9 cellular contexts compared by ENCODE assay signal in genomic region chr4:180059216-180059881, GRCh38.
DNase-seq lines count a peak whose midpoint lies in the region; ATAC-seq and TF ChIP-seq lines count a peak whose summit lies in the region.
"Had no signal": no experiment of that assay in that cellular context is flagged by ENCODE, and none has a peak within 500 bp of the region (broad histone marks: within the 10 kb centered on the region; RNA-seq: fewer than 3 reads in every experiment).

No MANE protein-coding gene starts in this region.

- peak overlapping the region; percentile 77 for H3K4me3 ChIP-seq in HUES64 (ENCODE audit: low read length)
- H3K4me3 ChIP-seq in astrocyte of the spinal cord (ENCODE audit: low read depth, low read length): peak overlapping the region; percentile 58

- in situ Hi-C loops in astrocyte of the spinal cord (cut with HindIII; ENCODE audit: low sequenced_read_pairs): no loop called here

- H3K27ac ChIP-seq in HUES64 (ENCODE audit: low read depth, low read length): no peak overlapping the region

- no peaks in the 10 kb centered on the region for H3K9me3 ChIP-seq in HUES64 (ENCODE audit: insufficient read depth, low read depth, low read length)

- no peaks in the 10 kb centered on the region for H3K36me3 ChIP-seq in HUES64 (ENCODE audit: insufficient read depth, low read length)

- H3K36me3 Mint-ChIP-seq in activated naive CD4-positive, alpha-beta T cell treated with anti-CD3 and anti-CD28 coated beads, Interleukin-2, amount 10 ng/mL, durations not matched to agents 7 days and 5 days: no peaks in the 10 kb centered on the region

- DNase-seq in activated naive CD4-positive, alpha-beta T cell treated with anti-CD3 and anti-CD28 coated beads, Interleukin-2, amount 10 ng/mL, durations not matched to agents 7 days and 5 days: no peak
- DNase-seq in activated naive CD4-positive, alpha-beta T cell treated with Interleukin-2 at 50 U/mL for 16 hours: no peak
- DNase-seq in astrocyte of the spinal cord (ENCODE audit: low read depth, low spot score) (peak; percentile 9), left colon (peak; percentile 10 to 22), superior temporal gyrus (ENCODE audit: extremely low spot score) (peak; percentile 42), NCI-H446 treated with DMSO at 0.1 percent for 48 hours (lab: John Stamatoyannopoulos, UW) (no peak)
- no peak for DNase-seq in activated effector memory CD4-positive, alpha-beta T cell treated with anti-CD3 and anti-CD28 coated beads, Interleukin-2, amount 50 U/mL, for 16 hours

- intact Hi-C loops in left colon (cut with DNase I, micrococcal nuclease): no loop called here

- no peaks in the 10 kb centered on the region for H3K9me3 Mint-ChIP-seq in activated naive CD4-positive, alpha-beta T cell treated with anti-CD3 and anti-CD28 coated beads, Interleukin-2, amount 10 ng/mL, durations not matched to agents 7 days and 5 days
- H3K9me3 Mint-ChIP-seq: activated naive CD4-positive, alpha-beta T cell treated with anti-CD3 and anti-CD28 coated beads, Interleukin-2, amount 50 U/mL, for 72 hours had no signal

- no peak for TF ChIP-seq CTCF in astrocyte of the spinal cord (IDR thresholded peaks at IDR 0.05; ENCODE audit: low read depth, low read length)

- peaks cover 15% of the 10 kb centered on the region for H3K4me1 ChIP-seq in HUES64 (ENCODE audit: insufficient read depth, low read length)

- H3K27ac Mint-ChIP-seq in activated naive CD4-positive, alpha-beta T cell treated with anti-CD3 and anti-CD28 coated beads, Interleukin-2, amount 10 ng/mL, durations not matched to agents 7 days and 5 days: no peak overlapping the region
- H3K27ac Mint-ChIP-seq: activated naive CD4-positive, alpha-beta T cell treated with anti-CD3 and anti-CD28 coated beads, Interleukin-2, amount 50 U/mL, for 72 hours had no signal

- H3K27me3 Mint-ChIP-seq in activated naive CD4-positive, alpha-beta T cell treated with anti-CD3 and anti-CD28 coated beads, Interleukin-2, amount 10 ng/mL, durations not matched to agents 7 days and 5 days: peaks cover 47% of the 10 kb centered on the region

- peak overlapping the region; percentile 56; the same call in 1 of the 2 replicates for H3K9ac ChIP-seq in HUES64 (ENCODE audit: low read depth, low read length)

- CTCF ChIA-PET in activated naive CD4-positive, alpha-beta T cell treated with anti-CD3 and anti-CD28 coated beads, Interleukin-2, amount 10 ng/mL, durations not matched to agents 7 days and 5 days (lab: Charles Lee): no interaction called here

- peak overlapping the region; percentile 52 for H3K4me3 Mint-ChIP-seq in activated naive CD4-positive, alpha-beta T cell treated with anti-CD3 and anti-CD28 coated beads, Interleukin-2, amount 10 ng/mL, durations not matched to agents 7 days and 5 days

- ATAC-seq in left colon: peak; percentile 44

- H3K27me3 ChIP-seq in HUES64 (ENCODE audit: insufficient read depth, low read length): peaks cover 60% of the 10 kb centered on the region

- H3K4me1 Mint-ChIP-seq in activated naive CD4-positive, alpha-beta T cell treated with anti-CD3 and anti-CD28 coated beads, Interleukin-2, amount 10 ng/mL, durations not matched to agents 7 days and 5 days: peaks cover 10% of the 10 kb centered on the region

- under 1% methylated on average over 44 of the region's 44 CpGs for WGBS in HUES64

Comparison
In these comparisons a context has a peak if more than half of its experiments do, and no peak if none do; other contexts are left out.
1. DNase-seq: peak in astrocyte of the spinal cord (single experiment), left colon (2 of 2) and superior temporal gyrus (single experiment); none in activated naive CD4-positive, alpha-beta T cell treated with anti-CD3 and anti-CD28 coated beads, Interleukin-2, amount 10 ng/mL, durations not matched to agents 7 days and 5 days (single experiment), activated naive CD4-positive, alpha-beta T cell treated with Interleukin-2 at 50 U/mL for 16 hours (single experiment), NCI-H446 treated with DMSO at 0.1 percent for 48 hours (single experiment) and activated effector memory CD4-positive, alpha-beta T cell treated with anti-CD3 and anti-CD28 coated beads, Interleukin-2, amount 50 U/mL, for 16 hours (single experiment).